In the genomic region with DNA sequence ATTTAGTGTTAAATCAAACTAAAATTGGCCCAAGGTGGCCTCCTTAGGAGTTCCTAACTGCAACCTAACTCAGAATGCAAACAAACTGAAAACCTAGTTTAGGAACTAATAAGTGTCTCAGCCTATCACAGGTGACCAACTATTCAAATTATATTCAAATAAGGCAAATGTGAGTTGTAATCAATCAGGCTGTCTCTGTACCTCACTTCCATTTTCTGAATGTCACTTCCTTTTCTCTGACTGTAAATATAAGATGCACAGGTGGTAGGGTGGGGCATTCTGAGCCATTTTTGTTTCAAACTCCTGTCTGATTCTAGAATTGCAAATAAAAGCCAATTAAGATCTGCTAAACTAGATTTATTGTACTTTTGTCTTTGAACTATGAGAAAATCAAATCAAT, we compare ENCODE assay signal across 27 cellular contexts.
"Had no signal": no experiment of that assay in that cellular context is flagged by ENCODE, and none has a peak within 500 bp of the region (broad histone marks: within the 10 kb centered on the region; RNA-seq: fewer than 3 reads in every experiment).

No MANE protein-coding gene starts in this region.

- ATAC-seq: activated CD8-positive, alpha-beta memory T cell treated with anti-CD3 and anti-CD28 coated beads, Interleukin-2, amount 10 ng/mL, durations not matched to agents 7 days and 5 days; activated T-helper 17 cell treated with anti-CD3 and anti-CD28 coated beads, Interleukin-2, amount 50 U/mL, for 72 hours; Right ventricle myocardium inferior; T-cell had no signal

- H3K4me3 Mint-ChIP-seq: activated B cell treated with CpG ODN at 0.5 μM for 24 hours; activated CD4-positive, alpha-beta T cell treated with anti-CD3 and anti-CD28 coated beads, Interleukin-2, amount 10 ng/mL, durations not matched to agents 24 days and 14 days; activated CD8-positive, alpha-beta memory T cell treated with anti-CD3 and anti-CD28 coated beads, Interleukin-2, amount 10 ng/mL, durations not matched to agents 7 days and 5 days; activated naive CD4-positive, alpha-beta T cell treated with anti-CD3 and anti-CD28 coated beads for 36 hours; activated naive CD8-positive, alpha-beta T cell; activated T-helper 17 cell treated with anti-CD3 and anti-CD28 coated beads, Interleukin-2, amount 50 U/mL, for 72 hours; brain; T-cell had no signal

- H3K36me3 Mint-ChIP-seq: activated CD8-positive, alpha-beta memory T cell treated with anti-CD3 and anti-CD28 coated beads, Interleukin-2, amount 10 ng/mL, durations not matched to agents 7 days and 5 days; activated naive CD8-positive, alpha-beta T cell; brain; T-cell had no signal

- H3K27me3 Mint-ChIP-seq: activated CD8-positive, alpha-beta memory T cell treated with anti-CD3 and anti-CD28 coated beads, Interleukin-2, amount 10 ng/mL, durations not matched to agents 7 days and 5 days; activated T-helper 17 cell treated with anti-CD3 and anti-CD28 coated beads, Interleukin-2, amount 50 U/mL, for 72 hours had no signal

- H3K4me3 ChIP-seq: SK-N-MC had no signal

- H3K9me3 Mint-ChIP-seq: activated T-helper 17 cell treated with anti-CD3 and anti-CD28 coated beads, Interleukin-2, amount 50 U/mL, for 72 hours had no signal

- H3K27ac Mint-ChIP-seq: activated B cell treated with CpG ODN at 0.5 μM for 24 hours; activated CD4-positive, alpha-beta T cell treated with anti-CD3 and anti-CD28 coated beads, Interleukin-2, amount 10 ng/mL, durations not matched to agents 24 days and 14 days; activated CD8-positive, alpha-beta memory T cell treated with anti-CD3 and anti-CD28 coated beads, Interleukin-2, amount 10 ng/mL, durations not matched to agents 7 days and 5 days; activated naive CD4-positive, alpha-beta T cell treated with anti-CD3 and anti-CD28 coated beads for 36 hours; activated naive CD8-positive, alpha-beta T cell; activated T-helper 17 cell treated with anti-CD3 and anti-CD28 coated beads, Interleukin-2, amount 50 U/mL, for 72 hours; brain; T-cell had no signal

- H3K27ac ChIP-seq: SK-N-MC had no signal

- H3K4me1 Mint-ChIP-seq: activated CD4-positive, alpha-beta T cell treated with anti-CD3 and anti-CD28 coated beads, Interleukin-2, amount 10 ng/mL, durations not matched to agents 24 days and 14 days; activated CD8-positive, alpha-beta memory T cell treated with anti-CD3 and anti-CD28 coated beads, Interleukin-2, amount 10 ng/mL, durations not matched to agents 7 days and 5 days; activated T-helper 17 cell treated with anti-CD3 and anti-CD28 coated beads, Interleukin-2, amount 50 U/mL, for 72 hours; T-cell had no signal

- DNase-seq: activated B cell treated with CpG ODN at 0.5 μM for 24 hours; activated CD4-positive, alpha-beta T cell treated with anti-CD3 and anti-CD28 coated beads for 1 hour; activated CD4-positive, alpha-beta T cell treated with anti-CD3 and anti-CD28 coated beads, Interleukin-2, amount 10 ng/mL, durations not matched to agents 24 days and 14 days; activated CD4-positive, alpha-beta T cell treated with anti-CD3 and anti-CD28 coated beads, Interleukin-2, amount 50 U/mL, for 48 hours; activated CD8-positive, alpha-beta memory T cell treated with anti-CD3 and anti-CD28 coated beads, Interleukin-2, amount 10 ng/mL, durations not matched to agents 7 days and 5 days; activated gamma-delta T cell; activated naive CD4-positive, alpha-beta T cell treated with anti-CD3 and anti-CD28 coated beads for 36 hours; activated T-cell treated with anti-CD3 and anti-CD28 coated beads, Interleukin-2, amount 50 U/mL, for 48 hours; amygdala; MV-4-11; NCI-H1105; NCI-H1436 treated with DMSO at 0.1 percent for 48 hours; NCI-H187; NCI-H2081; NCI-H2227 treated with DMSO at 0.1 percent for 48 hours; NCI-H446 treated with DMSO at 0.1 percent for 48 hours; NCI-H524 treated with DMSO at 0.1 percent for 48 hours; NCI-H774; RPMI8226; T-cell; T-helper 2 cell; T1000 had no signal
